Comparison of ENCODE assay signal across 21 cellular contexts in genomic region chr17:71522383-71522782, GRCh38.
A peak's percentile ranks its signal among the peaks of the same experiment; 100 is the strongest.
DNase-seq lines count a peak whose midpoint lies in the region; ATAC-seq, FAIRE-seq and TF ChIP-seq lines count a peak whose summit lies in the region.
"Had no signal": no experiment of that assay in that cellular context is flagged by ENCODE, and none has a peak within 500 bp of the region (broad histone marks: within the 10 kb centered on the region; RNA-seq: fewer than 3 reads in every experiment).

No MANE protein-coding gene starts in this region.

- H3F3A ChIP-seq in SK-N-SH (replicated peaks; ENCODE audit: insufficient read depth) = peaks cover 11% of the 10 kb centered on the region

- no TSS peak for BruUV-seq in mammary epithelial cell (replicated peaks; lab: Mats Ljungman, UMichigan)
- BruUV-seq in MCF 10A (replicated peaks; lab: Mats Ljungman, UMichigan) = no TSS peak

- DNase-seq in mammary epithelial cell (peak; percentile 62), MCF 10A (ENCODE audit: unreplicated experiment) (no peak), SK-N-SH (no peak), fibroblast of peridontal ligament (ENCODE audit: extremely low read depth) (peak; percentile 24), D341Med (ENCODE audit: low spot score) (no peak), pancreas (no peak), NAMALWA (ENCODE audit: low spot score) (no peak), DMS53 (lab: John Stamatoyannopoulos, UW) (no peak)
- DNase-seq: C1 segment of cervical spinal cord, KG1, MG63, NCI-H1105, NCI-H1694 treated with DMSO at 0.1 percent for 48 hours, NCI-H446 treated with DMSO at 0.1 percent for 48 hours, NCI-H748 treated with DMSO at 0.1 percent for 48 hours, Peyer's patch, SHP77 had no signal

- H3K9me3 Mint-ChIP-seq in MCF 10A (ENCODE audit: unreplicated experiment) = peaks cover 7% of the 10 kb centered on the region

- no peak overlapping the region for H3K4me3 ChIP-seq in mammary epithelial cell (replicated peaks in 1 of 3; ENCODE audit: insufficient read depth in 1 of 3, low read depth in 2 of 3, low read length in 3 of 3)
- no peak overlapping the region for H3K4me3 ChIP-seq in SK-N-SH (ENCODE audit: low read depth in 2 of 2, low read length in 1 of 2)
- H3K4me3 ChIP-seq in pancreas = no peak overlapping the region
- H3K4me3 ChIP-seq: GM12878, MG63, Peyer's patch had no signal

- H3K4me2 ChIP-seq in mammary epithelial cell (ENCODE audit: insufficient read depth, low read depth, low read length) (no peak overlapping the region), SK-N-SH (peak overlapping the region; percentile 23)

- H3K4me1 ChIP-seq in mammary epithelial cell (ENCODE audit: insufficient read depth, low read length) (peaks cover 35% of the 10 kb centered on the region), SK-N-SH (ENCODE audit: control insufficient read depth in 1 of 2, insufficient read depth in 2 of 2, low read depth in 1 of 2, low read length in 1 of 2) (peaks cover 0 to 10% of the 10 kb centered on the region in 2 experiments; a peak in 1 of 4 replicates), pancreas (no peaks in the 10 kb centered on the region)
- H3K4me1 ChIP-seq: Peyer's patch had no signal

- CTCF ChIA-PET in mammary epithelial cell (lab: Charles Lee; ENCODE audit: low non-redundant PET) (no interaction called here), MCF 10A (lab: Yijun Ruan, JAX) (no interaction called here), SK-N-SH (lab: Yijun Ruan, JAX) (no interaction called here)

- no peak overlapping the region for H3K4me3 Mint-ChIP-seq in MCF 10A (ENCODE audit: unreplicated experiment)

- peaks cover 13% of the 10 kb centered on the region for H3K4me1 Mint-ChIP-seq in MCF 10A (ENCODE audit: insufficient read depth, unreplicated experiment)

- dilution Hi-C loops in mammary epithelial cell (cut with HindIII; ENCODE audit: low sequenced_read_pairs) = no loop called here

- TF ChIP-seq RAD21 in SK-N-SH (IDR thresholded peaks at IDR 0.05; ENCODE audit: low read length) = no peak; the same call in 1 of the 2 replicates

- in situ Hi-C loops in mammary epithelial cell (cut with MboI; ENCODE audit: low sequenced_read_pairs in 2 of 2) = no loop called here

- no peaks in the 10 kb centered on the region for H3K79me2 ChIP-seq in mammary epithelial cell (ENCODE audit: insufficient read depth, low read length)
- no peaks in the 10 kb centered on the region for H3K79me2 ChIP-seq in SK-N-SH (ENCODE audit: insufficient read depth)

- H3K9ac ChIP-seq in mammary epithelial cell (ENCODE audit: insufficient read depth, low read length) (no peak overlapping the region), SK-N-SH (no peak overlapping the region)

- H3K27me3 ChIP-seq in mammary epithelial cell (ENCODE audit: insufficient read depth, low read length) (no peaks in the 10 kb centered on the region), SK-N-SH (ENCODE audit: insufficient read depth) (no peaks in the 10 kb centered on the region), pancreas (no peaks in the 10 kb centered on the region)
- H3K27me3 ChIP-seq: Peyer's patch had no signal

- peaks cover 7% of the 10 kb centered on the region for H3K36me3 Mint-ChIP-seq in MCF 10A (ENCODE audit: insufficient read depth, unreplicated experiment)

- H3K9me3 ChIP-seq in mammary epithelial cell (replicated peaks; ENCODE audit: insufficient read depth, low read length) = no peaks in the 10 kb centered on the region
- no peaks in the 10 kb centered on the region for H3K9me3 ChIP-seq in SK-N-SH
- H3K9me3 ChIP-seq in pancreas = no peaks in the 10 kb centered on the region
- H3K9me3 ChIP-seq: MG63, Peyer's patch had no signal

- FAIRE-seq in pancreas (lab: Jason Lieb, UNC) = no peak
- FAIRE-seq: GM12878, GM18507 had no signal

- POLR2A ChIA-PET in MCF 10A (lab: Yijun Ruan, JAX) (no interaction called here), SK-N-SH (lab: Yijun Ruan, JAX) (no interaction called here)

- no peaks in the 10 kb centered on the region for H3K27me3 Mint-ChIP-seq in MCF 10A (ENCODE audit: insufficient read depth, unreplicated experiment)

- intact Hi-C loops in mammary epithelial cell (cut with micrococcal nuclease) (no loop called here), MCF 10A (cut with micrococcal nuclease) (no loop called here), pancreas (cut with DNase I) (no loop called here)

- H3K9me2 ChIP-seq in SK-N-SH = no peaks in the 10 kb centered on the region

- no peak overlapping the region for H3K27ac Mint-ChIP-seq in MCF 10A (ENCODE audit: low read depth, unreplicated experiment)

- 50% methylated on average over 1 of the region's 1 CpG for WGBS in mammary epithelial cell (ENCODE audit: low coverage, missing lambda C conversion rate)
- WGBS in SK-N-SH (ENCODE audit: low lambda C conversion rate) = 67% methylated on average over 1 of the region's 1 CpG
- 80 to 96% methylated on average over 1 of the region's 1 CpG for WGBS in pancreas, 2 donors

- TF ChIP-seq EP300 in SK-N-SH (IDR thresholded peaks at IDR 0.05; ENCODE audit: borderline replicate concordance in 1 of 2, low read depth in 1 of 2, low read length in 1 of 2) = peak in 1 of 2 experiments; percentile 87; a peak in 2 of 4 replicates

- H3K27ac ChIP-seq in mammary epithelial cell (ENCODE audit: insufficient read depth, low read depth, low read length) (no peak overlapping the region), SK-N-SH (ENCODE audit: low read depth in 2 of 2, low read length in 1 of 2) (peak overlapping the region in 1 of 2 experiments; percentile 51; a peak in 2 of 4 replicates), pancreas (no peak overlapping the region)
- H3K27ac ChIP-seq: 22Rv1, Peyer's patch had no signal

- H2AFZ ChIP-seq in mammary epithelial cell (ENCODE audit: low read depth, low read length) (no peak overlapping the region), SK-N-SH (ENCODE audit: low read depth) (no peak overlapping the region; the same call in 1 of the 2 replicates)

- H3K36me3 ChIP-seq in mammary epithelial cell (ENCODE audit: insufficient read depth, low read length) = no peaks in the 10 kb centered on the region
- H3K36me3 ChIP-seq in SK-N-SH (replicated peaks in 1 of 2; ENCODE audit: control insufficient read depth in 1 of 2, insufficient read depth in 2 of 2, low read length in 1 of 2) = no peaks in the 10 kb centered on the region
- H3K36me3 ChIP-seq in pancreas = no peaks in the 10 kb centered on the region
- H3K36me3 ChIP-seq: MG63, Peyer's patch had no signal

- no peak for ATAC-seq in pancreas
- ATAC-seq: GM12878, HCT116 had no signal

- H4K20me1 ChIP-seq in mammary epithelial cell (ENCODE audit: insufficient read depth, low read length) (no peaks in the 10 kb centered on the region), SK-N-SH (ENCODE audit: insufficient read depth) (no peaks in the 10 kb centered on the region)

- TF ChIP-seq CTCF in mammary epithelial cell (conservative IDR thresholded peaks at IDR 0.05 in 1 of 2, IDR thresholded peaks at IDR 0.05 in 1 of 2; ENCODE audit: extremely low read depth in 1 of 2, insufficient read depth in 1 of 2, low read depth in 1 of 2, low read length in 2 of 2) (no peak), MCF 10A (IDR thresholded peaks at IDR 0.05; ENCODE audit: unreplicated experiment) (no peak), SK-N-SH (IDR thresholded peaks at IDR 0.05) (no peak), pancreas (IDR thresholded peaks at IDR 0.05) (no peak)

TF ChIP-seq in SK-N-SH, 30 proteins besides CTCF, POLR2A, EP300 and RAD21 (continues in another document):
- TF ChIP-seq ZBTB33 (IDR thresholded peaks at IDR 0.05; ENCODE audit: borderline replicate concordance, low read depth) (peak; percentile 44; the same call in 1 of the 2 replicates), TEAD4 (IDR thresholded peaks at IDR 0.05; ENCODE audit: borderline replicate concordance, insufficient read depth) (peak; percentile 81), NRF1 (IDR thresholded peaks at IDR 0.05; ENCODE audit: low read depth, low read length) (no peak), JUND (IDR thresholded peaks at IDR 0.05) (peak; percentile 85), ELF1 (IDR thresholded peaks at IDR 0.05) (0 out of 2 replicates have a peak, but pooled peaks have one; percentile 9), FOXM1 (IDR thresholded peaks at IDR 0.05; ENCODE audit: low read depth) (peak; percentile 83), MEF2A (IDR thresholded peaks at IDR 0.05; ENCODE audit: borderline replicate concordance, low read depth) (peak; percentile 57; the same call in 1 of the 2 replicates), RXRA (IDR thresholded peaks at IDR 0.05; ENCODE audit: borderline replicate concordance, low read depth) (peak; percentile 31; the same call in 1 of the 2 replicates), PBX3 (IDR thresholded peaks at IDR 0.05) (peak; percentile 87)
- TF ChIP-seq, protein P1, sequence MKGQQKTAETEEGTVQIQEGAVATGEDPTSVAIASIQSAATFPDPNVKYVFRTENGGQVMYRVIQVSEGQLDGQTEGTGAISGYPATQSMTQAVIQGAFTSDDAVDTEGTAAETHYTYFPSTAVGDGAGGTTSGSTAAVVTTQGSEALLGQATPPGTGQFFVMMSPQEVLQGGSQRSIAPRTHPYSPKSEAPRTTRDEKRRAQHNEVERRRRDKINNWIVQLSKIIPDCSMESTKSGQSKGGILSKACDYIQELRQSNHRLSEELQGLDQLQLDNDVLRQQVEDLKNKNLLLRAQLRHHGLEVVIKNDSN (IDR thresholded peaks at IDR 0.05; ENCODE audit: borderline replicate concordance, low read depth) = no peak

Comparison
In these comparisons a context has a peak if more than half of its experiments do, and no peak if none do; other contexts are left out.
1. DNase-seq: peak in mammary epithelial cell (single experiment) and fibroblast of peridontal ligament (single experiment); none in MCF 10A (single experiment), SK-N-SH (single experiment), D341Med (single experiment), pancreas (0 of 6), NAMALWA (single experiment) and DMS53 (single experiment).